In the genomic region with DNA sequence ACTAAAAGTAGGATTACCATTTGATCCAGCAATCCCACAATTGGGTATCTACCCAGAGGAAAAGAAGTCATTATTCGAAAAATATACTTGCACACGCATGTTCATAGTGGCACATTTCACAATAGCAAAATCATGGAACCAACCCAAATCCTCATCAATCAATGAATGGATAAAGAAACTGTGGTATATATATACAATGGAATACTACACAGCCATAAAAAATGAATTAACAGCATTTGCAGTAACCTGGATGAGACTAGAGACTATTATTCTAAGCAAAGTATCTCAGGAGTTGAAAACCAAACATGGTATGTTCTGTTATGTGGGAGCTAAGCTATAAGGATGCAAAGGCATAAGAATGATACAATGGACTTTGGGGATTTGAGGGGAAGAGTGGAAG, we compare ENCODE assay signal across 24 cellular contexts. TPM values are rescaled to one million over a fixed set of nuclear protein-coding genes. Genes with fewer than 3 reads are reported as not detected.
A peak's percentile ranks its signal among the peaks of the same experiment; 100 is the strongest.
DNase-seq lines count a peak whose midpoint lies in the region; ATAC-seq, FAIRE-seq and TF ChIP-seq lines count a peak whose summit lies in the region.
"Had no signal": no experiment of that assay in that cellular context is flagged by ENCODE, and none has a peak within 500 bp of the region (broad histone marks: within the 10 kb centered on the region; RNA-seq: fewer than 3 reads in every experiment).

No MANE protein-coding gene starts in this region.

- peaks cover 27% of the 10 kb centered on the region for H3K4me1 Mint-ChIP-seq in activated CD8-positive, alpha-beta memory T cell treated with anti-CD3 and anti-CD28 coated beads, Interleukin-2, amount 10 ng/mL, durations not matched to agents 7 days and 5 days
- H3K4me1 Mint-ChIP-seq in CD8-positive, alpha-beta memory T cell, result peaks cover 66 to 83% (median 77%) of the 10 kb centered on the region in 3 donors
- peaks cover 7% of the 10 kb centered on the region for H3K4me1 Mint-ChIP-seq in nephron progenitor cell

- H3K36me3 Mint-ChIP-seq in activated CD8-positive, alpha-beta memory T cell treated with anti-CD3 and anti-CD28 coated beads, Interleukin-2, amount 10 ng/mL, durations not matched to agents 7 days and 5 days, result peaks cover 75% of the 10 kb centered on the region
- H3K36me3 Mint-ChIP-seq in CD8-positive, alpha-beta memory T cell, result peaks cover 14 to 59% (median 15%) of the 10 kb centered on the region in 3 donors
- peaks cover 81% of the 10 kb centered on the region for H3K36me3 Mint-ChIP-seq in nephron progenitor cell (ENCODE audit: low read depth)

- TF ChIP-seq EP300 in K562 (IDR thresholded peaks at IDR 0.05; ENCODE audit: low read length), result no peak

- TF ChIP-seq RAD21 in K562 (CRISPR knock-in tag; conservative IDR thresholded peaks at IDR 0.05 in 1 of 2, IDR thresholded peaks at IDR 0.05 in 1 of 2), result no peak

- peaks cover 44% of the 10 kb centered on the region for H3K79me2 ChIP-seq in K562 (ENCODE audit: control insufficient read depth, insufficient read depth, low read length)

- no peaks in the 10 kb centered on the region for H3K27me3 Mint-ChIP-seq in activated CD8-positive, alpha-beta memory T cell treated with anti-CD3 and anti-CD28 coated beads, Interleukin-2, amount 10 ng/mL, durations not matched to agents 7 days and 5 days
- no peaks in the 10 kb centered on the region for H3K27me3 Mint-ChIP-seq in CD8-positive, alpha-beta memory T cell
- no peaks in the 10 kb centered on the region for H3K27me3 Mint-ChIP-seq in nephron progenitor cell (ENCODE audit: low read depth, poor library complexity)
- H3K27me3 Mint-ChIP-seq: activated CD4-positive, alpha-beta T cell treated with anti-CD3 and anti-CD28 coated beads, Interleukin-2, amount 10 ng/mL, durations not matched to agents 24 days and 14 days; T-helper 17 cell had no signal

- no peak overlapping the region for H2AFZ ChIP-seq in K562 (ENCODE audit: low read depth, low read length)

- H3K9me3 Mint-ChIP-seq in activated CD8-positive, alpha-beta memory T cell treated with anti-CD3 and anti-CD28 coated beads, Interleukin-2, amount 10 ng/mL, durations not matched to agents 7 days and 5 days (ENCODE audit: low read depth), result peaks cover 24% of the 10 kb centered on the region
- H3K9me3 Mint-ChIP-seq in CD8-positive, alpha-beta memory T cell, result peaks cover 0 to 6% (median 0%) of the 10 kb centered on the region in 5 donors
- peaks cover 87% of the 10 kb centered on the region for H3K9me3 Mint-ChIP-seq in nephron progenitor cell

- no peaks in the 10 kb centered on the region for H3K9me1 ChIP-seq in K562 (ENCODE audit: control insufficient read depth, insufficient read depth, low read length)

- POLR2A ChIA-PET in CD8-positive, alpha-beta memory T cell (lab: Charles Lee), result no interaction called here
- POLR2A ChIA-PET in K562 (lab: Yijun Ruan, JAX), result no interaction called here

- FAIRE-seq in K562 (lab: Jason Lieb, UNC), result no peak
- FAIRE-seq: A204.1 had no signal

- H3K36me3 ChIP-seq in CD8-positive, alpha-beta memory T cell (ENCODE audit: insufficient read depth, low read length), result peaks cover 4% of the 10 kb centered on the region
- peaks cover 14% of the 10 kb centered on the region; the same call in 1 of the 3 replicates for H3K36me3 ChIP-seq in K562 (ENCODE audit: control insufficient read depth, insufficient read depth, low read length)
- H3K36me3 ChIP-seq: ovary, uterus had no signal

- TF ChIP-seq CTCF in K562 (IDR thresholded peaks at IDR 0.05 in 2 of 3, conservative IDR thresholded peaks at IDR 0.05 in 1 of 3; ENCODE audit: insufficient read depth in 2 of 3, low read depth in 1 of 3, low read length in 3 of 3) (no peak), nephron progenitor cell (IDR thresholded peaks at IDR 0.05) (no peak)

- no peak for TF ChIP-seq POLR2A in K562 (conservative IDR thresholded peaks at IDR 0.05)

- no peak for DNase-seq in activated CD8-positive, alpha-beta memory T cell treated with anti-CD3 and anti-CD28 coated beads, Interleukin-2, amount 10 ng/mL, durations not matched to agents 7 days and 5 days
- DNase-seq in activated CD8-positive, alpha-beta memory T cell treated with anti-CD3 and anti-CD28 coated beads, Interleukin-2, amount 50 U/mL, for 48 hours, result no peak
- no peak for DNase-seq in CD8-positive, alpha-beta memory T cell
- DNase-seq in K562 (ENCODE audit: extremely low read depth in 1 of 4, low spot score in 3 of 4), result no peak
- no peak for DNase-seq in nephron progenitor cell
- no peak for DNase-seq in foreskin melanocyte
- DNase-seq in midbrain (lab: John Stamatoyannopoulos, UW), result no peak
- DNase-seq: activated CD4-positive, alpha-beta T cell treated with anti-CD3 and anti-CD28 coated beads, Interleukin-2, amount 10 ng/mL, durations not matched to agents 24 days and 14 days; activated gamma-delta T cell; AML-193; Calu3; caudate nucleus; dermis blood vessel endothelial cell; H7; kidney glomerular epithelial cell; MV-4-11; NCI-H187; NCI-H526 treated with DMSO at 0.1 percent for 48 hours; ovary; T-helper 17 cell; uterus had no signal

- WGBS in K562 (ENCODE audit: insufficient coverage, low coverage, missing lambda C conversion rate), result 97% methylated on average over 2 of the region's 2 CpGs

- no peaks in the 10 kb centered on the region for H3K9me3 ChIP-seq in CD8-positive, alpha-beta memory T cell (ENCODE audit: low read length)
- peaks cover 2% of the 10 kb centered on the region; the same call in 1 of the 2 replicates for H3K9me3 ChIP-seq in K562 (replicated peaks; ENCODE audit: control insufficient read depth, insufficient read depth, low read depth, low read length)
- H3K9me3 ChIP-seq: ovary had no signal

- H3K4me3 Mint-ChIP-seq in activated CD8-positive, alpha-beta memory T cell treated with anti-CD3 and anti-CD28 coated beads, Interleukin-2, amount 10 ng/mL, durations not matched to agents 7 days and 5 days, result peak overlapping the region; percentile 36
- H3K4me3 Mint-ChIP-seq in CD8-positive, alpha-beta memory T cell, result peak overlapping the region; percentile 23 to 86 (median 53)
- H3K4me3 Mint-ChIP-seq in nephron progenitor cell, result peak overlapping the region; percentile 67
- H3K4me3 Mint-ChIP-seq: activated CD4-positive, alpha-beta T cell treated with anti-CD3 and anti-CD28 coated beads, Interleukin-2, amount 10 ng/mL, durations not matched to agents 24 days and 14 days had no signal

- H3K4me2 ChIP-seq in K562 (ENCODE audit: insufficient read depth, low read length), result no peak overlapping the region

- H3K27ac Mint-ChIP-seq in activated CD8-positive, alpha-beta memory T cell treated with anti-CD3 and anti-CD28 coated beads, Interleukin-2, amount 10 ng/mL, durations not matched to agents 7 days and 5 days, result no peak overlapping the region
- H3K27ac Mint-ChIP-seq in CD8-positive, alpha-beta memory T cell, result peak overlapping the region in 1 of 8 donors; percentile 68
- no peak overlapping the region for H3K27ac Mint-ChIP-seq in nephron progenitor cell
- H3K27ac Mint-ChIP-seq: activated CD4-positive, alpha-beta T cell treated with anti-CD3 and anti-CD28 coated beads, Interleukin-2, amount 10 ng/mL, durations not matched to agents 24 days and 14 days; T-helper 17 cell had no signal

- no peak overlapping the region for H3K4me3 ChIP-seq in CD8-positive, alpha-beta memory T cell (ENCODE audit: low read length)
- no peak overlapping the region for H3K4me3 ChIP-seq in K562
- H3K4me3 ChIP-seq: ovary, uterus had no signal

- no peaks in the 10 kb centered on the region for H4K20me1 ChIP-seq in K562 (replicated peaks; ENCODE audit: control insufficient read depth, insufficient read depth, low read length)

- in situ Hi-C loops in K562 (cut with MboI), result no loop called here

- H3K4me1 ChIP-seq in CD8-positive, alpha-beta memory T cell (ENCODE audit: insufficient read depth, low read length), result peaks cover 15% of the 10 kb centered on the region
- peaks cover 13 to 14% of the 10 kb centered on the region in 2 experiments; a peak in 4 of 5 replicates for H3K4me1 ChIP-seq in K562 (replicated peaks in 1 of 2; ENCODE audit: control insufficient read depth in 2 of 2, insufficient read depth in 2 of 2, low read length in 2 of 2)
- H3K4me1 ChIP-seq: uterus had no signal

- no peaks in the 10 kb centered on the region for H3K27me3 ChIP-seq in CD8-positive, alpha-beta memory T cell (ENCODE audit: insufficient read depth, low read length, poor library complexity, severe bottlenecking)
- H3K27me3 ChIP-seq in K562 (ENCODE audit: control insufficient read depth in 2 of 2, insufficient read depth in 2 of 2, low read length in 2 of 2), result no peaks in the 10 kb centered on the region
- H3K27me3 ChIP-seq: ovary, uterus had no signal

- CTCF ChIA-PET in activated CD8-positive, alpha-beta memory T cell treated with anti-CD3 and anti-CD28 coated beads, Interleukin-2, amount 10 ng/mL, durations not matched to agents 7 days and 5 days (lab: Charles Lee), result no interaction called here
- CTCF ChIA-PET in CD8-positive, alpha-beta memory T cell (lab: Charles Lee), result no interaction called here
- CTCF ChIA-PET in K562 (lab: Yijun Ruan, JAX; ENCODE audit: low intra/inter-chr PET ratio), result no interaction called here

- no peak overlapping the region for H3K27ac ChIP-seq in CD8-positive, alpha-beta memory T cell (ENCODE audit: low read depth, low read length)
- H3K27ac ChIP-seq in K562 (ENCODE audit: extremely low read depth, low read depth, low read length), result no peak overlapping the region
- H3K27ac ChIP-seq: ovary, uterus had no signal

- BruUV-seq in K562 (replicated peaks; lab: Mats Ljungman, UMichigan), result no TSS peak

- no peak for ATAC-seq in activated CD8-positive, alpha-beta memory T cell treated with anti-CD3 and anti-CD28 coated beads, Interleukin-2, amount 10 ng/mL, durations not matched to agents 7 days and 5 days
- no peak for ATAC-seq in K562
- ATAC-seq in HG02571 (IDR thresholded peaks at IDR 0.05; ENCODE audit: unreplicated experiment), result no peak
- ATAC-seq: Panc1, T-helper 17 cell had no signal

- H3K9ac ChIP-seq in K562 (ENCODE audit: insufficient read depth in 1 of 2, low read depth in 2 of 2, low read length in 2 of 2), result no peak overlapping the region

- intact Hi-C loops in K562 (cut with micrococcal nuclease), result no loop called here

RNA-seq across cellular contexts. Expression of a gene that starts 3.0 kb away (rescaled TPM):
- 10 to 100 TPM; 13.9 to 17.7 TPM for total RNA-seq in activated CD8-positive, alpha-beta memory T cell treated with anti-CD3 and anti-CD28 coated beads, Interleukin-2, amount 10 ng/mL, durations not matched to agents 7 days and 5 days
- 10 to 100 TPM; 11.5 to 13.3 TPM for total RNA-seq in CD8-positive, alpha-beta memory T cell
- 8.0 TPM for polyA plus RNA-seq in CD8-positive, alpha-beta memory T cell
- 5.6 and 15.1 TPM in 2 replicates for total RNA-seq in K562 (2011; cell fraction: chromatin; rRNA removed; ENCODE audit: low replicate concordance)
- total RNA-seq in K562 (2011; cell fraction: nucleolus; rRNA removed), result 5.7 and 6.4 TPM in 2 replicates
- total RNA-seq in K562 (2011; cell fraction: nucleoplasm; rRNA removed), result 6.5 and 7.0 TPM in 2 replicates
- total RNA-seq in K562 (2014; rRNA removed), result 6.7 and 8.3 TPM in 2 replicates
- 11.8 and 16.0 TPM in 2 replicates for total RNA-seq in K562 (2014; rRNA removed; fragmentation: Illumina TruSeq; extraction: Trizol)
- total RNA-seq in K562 (2015; rRNA removed; fragmentation: Illumina TruSeq; extraction: Trizol), result 11.3 and 11.9 TPM in 2 replicates
- total RNA-seq in K562 (2021), result 8.2 and 8.6 TPM in 2 replicates
- 5.6 and 8.9 TPM in 2 replicates for polyA plus RNA-seq in K562 (2011; rRNA removed)
- 0.98 and 2.3 TPM in 2 replicates for polyA plus RNA-seq in K562 (2011; cell fraction: cytosol; rRNA removed)
- polyA plus RNA-seq in K562 (2011; cell fraction: nucleus; rRNA removed), result 6.1 and 6.7 TPM in 2 replicates
- 3.8 and 7.0 TPM in 2 replicates for polyA plus RNA-seq in K562 (2012)
- polyA plus RNA-seq in K562 (2014; fragmentation: Illumina TruSeq; extraction: Trizol), result 6.8 and 8.2 TPM in 2 replicates
- 1 to 10 TPM; 2.9 to 4.1 TPM for polyA plus RNA-seq in K562 (2014; fragmentation: Nextera tagmentation; extraction: Ambion mirVana)
- polyA plus RNA-seq in K562 (2014; rRNA removed), result 3.8 and 5.0 TPM in 2 replicates
- 12.6 and 21.7 TPM in 2 replicates for polyA minus RNA-seq in K562 (2011; rRNA and poly(A)+ RNA removed)
- polyA minus RNA-seq in K562 (2011; cell fraction: cytosol; rRNA and poly(A)+ RNA removed), result 3.6 and 10.1 TPM in 2 replicates
- polyA minus RNA-seq in K562 (2011; cell fraction: nucleus; rRNA and poly(A)+ RNA removed), result 3.8 and 13.9 TPM in 2 replicates

RNA-seq across cellular contexts. Expression of a gene that starts 32.6 kb away (rescaled TPM):
- total RNA-seq in activated CD8-positive, alpha-beta memory T cell treated with anti-CD3 and anti-CD28 coated beads, Interleukin-2, amount 10 ng/mL, durations not matched to agents 7 days and 5 days, result 10 to 100 TPM; 12.6 to 13.2 TPM
- total RNA-seq in CD8-positive, alpha-beta memory T cell, result 1 to 10 TPM; 8.3 to 8.4 TPM
- 4.2 TPM for polyA plus RNA-seq in CD8-positive, alpha-beta memory T cell
- 13.2 and 20.7 TPM in 2 replicates for total RNA-seq in K562 (2011; cell fraction: chromatin; rRNA removed; ENCODE audit: low replicate concordance)
- 10.7 and 10.8 TPM in 2 replicates for total RNA-seq in K562 (2011; cell fraction: nucleolus; rRNA removed)
- total RNA-seq in K562 (2011; cell fraction: nucleoplasm; rRNA removed), result 19.9 and 32.7 TPM in 2 replicates
- total RNA-seq in K562 (2014; rRNA removed) (6.3 and 6.5 TPM in 2 replicates), K562 (2014; rRNA removed; fragmentation: Illumina TruSeq; extraction: Trizol) (8.7 and 9.0 TPM in 2 replicates), K562 (2015; rRNA removed; fragmentation: Illumina TruSeq; extraction: Trizol) (7.9 and 8.8 TPM in 2 replicates), K562 (2021) (5.6 and 6.3 TPM in 2 replicates)
- polyA plus RNA-seq in K562 (2011; rRNA removed) (0.85 and 8.7 TPM in 2 replicates), K562 (2014; fragmentation: Illumina TruSeq; extraction: Trizol) (8.2 and 11.0 TPM in 2 replicates), K562 (2014; fragmentation: Nextera tagmentation; extraction: Ambion mirVana) (1 to 10 TPM; 7.6 to 8.6 TPM), K562 (2014; rRNA removed) (15.0 and 19.7 TPM in 2 replicates)
- polyA plus RNA-seq in K562 (2011; cell fraction: cytosol; rRNA removed), result 0.35 and 6.2 TPM in 2 replicates
- polyA plus RNA-seq in K562 (2011; cell fraction: nucleus; rRNA removed), result 0.79 and 9.8 TPM in 2 replicates
- polyA plus RNA-seq in K562 (2012), result 5.8 and 10.6 TPM in 2 replicates
- 0.24 and 2.0 TPM in 2 replicates for polyA minus RNA-seq in K562 (2011; rRNA and poly(A)+ RNA removed)
- 2.2 TPM in 1 of 2 replicates, not detected in the other for polyA minus RNA-seq in K562 (2011; cell fraction: cytosol; rRNA and poly(A)+ RNA removed)
- polyA minus RNA-seq in K562 (2011; cell fraction: nucleus; rRNA and poly(A)+ RNA removed), result 2.2 TPM in 1 of 2 replicates, not detected in the other
